In genomic region chr11:102214623-102215022, GRCh38 we compare ENCODE assay signal across 22 cellular contexts.
"Had no signal": no experiment of that assay in that cellular context is flagged by ENCODE, and none has a peak within 500 bp of the region (broad histone marks: within the 10 kb centered on the region; RNA-seq: fewer than 3 reads in every experiment).

No MANE protein-coding gene starts in this region.

- ATAC-seq: activated CD4-positive, alpha-beta T cell treated with anti-CD3 and anti-CD28 coated beads for 36 hours; activated CD8-positive, alpha-beta memory T cell treated with anti-CD3 and anti-CD28 coated beads, Interleukin-2, amount 10 ng/mL, durations not matched to agents 7 days and 5 days; activated T-helper 17 cell treated with anti-CD3 and anti-CD28 coated beads, Interleukin-2, amount 50 U/mL, for 72 hours; WTC11 had no signal

- H3K27me3 ChIP-seq: esophagus squamous epithelium, suprapubic skin, upper lobe of left lung had no signal

- H3K27ac ChIP-seq: suprapubic skin had no signal

- H3K4me3 ChIP-seq: esophagus squamous epithelium, suprapubic skin, upper lobe of left lung had no signal

- H3K9me3 ChIP-seq: esophagus squamous epithelium, suprapubic skin, upper lobe of left lung had no signal

- H3K4me1 ChIP-seq: upper lobe of left lung had no signal

- DNase-seq: activated CD4-positive, alpha-beta memory T cell treated with anti-CD3 and anti-CD28 coated beads, Interleukin-2, amount 10 ng/mL, durations not matched to agents 7 days and 5 days; activated CD4-positive, alpha-beta T cell treated with anti-CD3 and anti-CD28 coated beads for 36 hours; activated CD8-positive, alpha-beta memory T cell treated with anti-CD3 and anti-CD28 coated beads, Interleukin-2, amount 10 ng/mL, durations not matched to agents 7 days and 5 days; activated naive CD4-positive, alpha-beta T cell; activated naive CD8-positive, alpha-beta T cell treated with anti-CD3 and anti-CD28 coated beads for 36 hours; activated T-cell treated with anti-CD3 and anti-CD28 coated beads, Interleukin-2, amount 50 U/mL, for 1 hour; anterior cingulate cortex; dermis blood vessel endothelial cell; effector memory CD4-positive, alpha-beta T cell; esophagus squamous epithelium; hippocampal formation; left cardiac atrium; mammary epithelial cell; nephron progenitor cell; nucleus accumbens; posterior cingulate gyrus; retina; stimulated activated CD4-positive, alpha-beta T cell treated with anti-CD3 and anti-CD28 coated beads, Interleukin-2, amount 100 ng/mL, for 48 hours; upper lobe of left lung had no signal
